33 cellular contexts compared by ENCODE assay signal in genomic region chr9:97944612-97945011, GRCh38. TPM values are rescaled to one million over a fixed set of nuclear protein-coding genes. Genes with fewer than 3 reads are reported as not detected.
"Had no signal": no experiment of that assay in that cellular context is flagged by ENCODE, and none has a peak within 500 bp of the region (broad histone marks: within the 10 kb centered on the region; RNA-seq: fewer than 3 reads in every experiment).

No MANE protein-coding gene starts in this region.

- DNase-seq: natural killer cell; occipital lobe; ovary; posterior cingulate gyrus; psoas muscle; right cardiac atrium; spleen; stimulated activated CD4-positive, alpha-beta T cell treated with anti-CD3 and anti-CD28 coated beads, Interleukin-12 subunit alpha, Interleukin-12 subunit beta, amount 100 ng/mL, for 4 hours; stimulated activated CD4-positive, alpha-beta T cell treated with anti-CD3 and anti-CD28 coated beads, Interleukin-1b, Interleukin-23, amount 100 ng/mL, for 48 hours; stimulated activated CD4-positive, alpha-beta T cell treated with anti-CD3 and anti-CD28 coated beads, Interleukin-4, amount 100 ng/mL, for 1 hour; stimulated activated CD4-positive, alpha-beta T cell treated with anti-CD3 and anti-CD28 coated beads, Interleukin-4, amount 100 ng/mL, for 4 hours; stimulated activated CD8-positive, alpha-beta memory T cell treated with anti-CD3 and anti-CD28 coated beads, Interleukin-4, amount 100 ng/mL, for 48 hours; stimulated activated naive CD4-positive, alpha-beta T cell; stimulated activated naive CD8-positive, alpha-beta T cell treated with anti-CD3 and anti-CD28 coated beads, Interleukin-15, amount 100 ng/mL, for 72 hours; stimulated activated naive CD8-positive, alpha-beta T cell treated with anti-CD3 and anti-CD28 coated beads, Interleukin-15, Interleukin-2, amounts not matched to agents 100 U/mL and 50 U/mL, for 24 hours; substantia nigra; testis; tibial artery; transverse colon; upper lobe of right lung; uterus had no signal

- H3K27me3 ChIP-seq: ovary, spleen, suprapubic skin, testis, tibial artery, uterus had no signal

- H3K4me2 ChIP-seq: neural progenitor cell, smooth muscle cell had no signal

- H3K27ac ChIP-seq: neural progenitor cell, ovary, parathyroid adenoma, psoas muscle, skin epidermis, spleen, suprapubic skin, testis, tibial artery, transverse colon, upper lobe of right lung, uterus had no signal

- ATAC-seq: natural killer cell; psoas muscle; right cardiac atrium; sciatic nerve; stimulated activated memory B cell treated with anti-CD40 and anti-IgM and Interleukin-4, amounts not matched to agents 10 μg/mL and 1 μg/mL and 100 μg/mL, for 72 hours; stimulated activated naive CD8-positive, alpha-beta T cell treated with anti-CD3 and anti-CD28 coated beads, Interleukin-15, amount 100 ng/mL, for 72 hours; stimulated activated naive CD8-positive, alpha-beta T cell treated with anti-CD3 and anti-CD28 coated beads, Interleukin-15, Interleukin-2, amounts not matched to agents 100 U/mL and 50 U/mL, for 24 hours; upper lobe of right lung had no signal

- H3K36me3 ChIP-seq: neural progenitor cell, ovary, spleen, suprapubic skin, tibial artery, transverse colon, upper lobe of right lung, uterus had no signal

- H3K4me1 ChIP-seq: neural progenitor cell, parathyroid adenoma, psoas muscle, spleen, suprapubic skin, testis, tibial artery, transverse colon, upper lobe of right lung, uterus had no signal

- H3K79me2 ChIP-seq: parathyroid adenoma had no signal

- H3K4me3 ChIP-seq: neural progenitor cell, ovary, psoas muscle, skin epidermis, smooth muscle cell, spleen, suprapubic skin, testis, tibial artery, transverse colon, upper lobe of right lung, uterus had no signal

- H3K9me3 ChIP-seq: ovary, psoas muscle, suprapubic skin, testis, tibial artery, transverse colon, upper lobe of right lung, uterus had no signal

- H2AFZ ChIP-seq: neural progenitor cell, parathyroid adenoma had no signal

- H3K9ac ChIP-seq: neural progenitor cell, parathyroid adenoma had no signal

RNA-seq across cellular contexts. Expression of gene HEMGN, which starts 6.6 kb away (rescaled TPM):
- total RNA-seq: osteoblast, progenitor cell of endocrine pancreas, renal cortical epithelial cell, right cardiac atrium, smooth muscle cell, suprapubic skin, transverse colon, upper lobe of right lung had no signal
- polyA plus RNA-seq: neural cell, ovary, psoas muscle, right cardiac atrium, smooth muscle cell, urinary bladder had no signal
